8 cellular contexts compared by ENCODE assay signal in genomic region chr6:43856005-43856765, GRCh38.
A peak's percentile ranks its signal among the peaks of the same experiment; 100 is the strongest.
DNase-seq lines count a peak whose midpoint lies in the region; ATAC-seq and TF ChIP-seq lines count a peak whose summit lies in the region.

No MANE protein-coding gene starts in this region.

- H2AFZ ChIP-seq in SK-N-SH (ENCODE audit: low read depth), result no peak overlapping the region

- intact Hi-C loops in heart right ventricle (cut with DNase I), result loop anchor here in 4 of 10 donors (1.0 to 10.0 kb wide), 4 partner anchors 91 to 219 kb away; no protein-coding TSS in a partner anchor

- CTCF ChIA-PET in HEK293 (lab: Yijun Ruan, JAX), result interaction anchor here (0.5 to 2.6 kb wide), 26 partner anchors 8 to 464 kb away, joined by 3 to 10 read pairs (median 3); no protein-coding TSS in a partner anchor
- CTCF ChIA-PET in SK-N-SH (lab: Yijun Ruan, JAX), result interaction anchor here (0.5 to 7.8 kb wide), 58 partner anchors 9 to 1587 kb away, joined by 3 to 104 read pairs (median 4); partner anchors contain the start of gene VEGFA

- DNase-seq in SK-N-SH (peak; percentile 74), heart right ventricle (peak in 1 of 2 donors; percentile 30), smooth muscle cell of the brain vasculature (ENCODE audit: low read depth, low spot score) (peak; percentile 23)
- no peak for DNase-seq in activated T-cell treated with anti-CD3 and anti-CD28 coated beads, Interleukin-2, amount 50 U/mL, for 1 hour
- no peak for DNase-seq in activated effector memory CD4-positive, alpha-beta T cell treated with Interleukin-2 at 50 U/mL for 16 hours

- POLR2A ChIA-PET in HEK293 (lab: Yijun Ruan, JAX), result no interaction called here
- POLR2A ChIA-PET in SK-N-SH (lab: Yijun Ruan, JAX), result interaction anchor here (1.0 to 1.7 kb wide), 7 partner anchors 67 to 95 kb away, joined by 3 to 11 read pairs (median 4); partner anchors contain the start of gene VEGFA

- H3K27ac ChIP-seq in HEK293 (ENCODE audit: extremely low read depth, low read depth, low read length), result no peak overlapping the region
- peak overlapping the region in 1 of 2 experiments; percentile 92; a peak in 2 of 4 replicates for H3K27ac ChIP-seq in SK-N-SH (ENCODE audit: low read depth in 2 of 2, low read length in 1 of 2)
- H3K27ac ChIP-seq in heart right ventricle, result peak overlapping the region in 1 of 10 donors; percentile 22

- H3K27me3 ChIP-seq in SK-N-SH (ENCODE audit: insufficient read depth) (no peaks in the 10 kb centered on the region), heart right ventricle (no peaks in the 10 kb centered on the region)

- WGBS in SK-N-SH (ENCODE audit: low lambda C conversion rate), result 81% methylated on average over 2 of the region's 6 CpGs
- WGBS in heart right ventricle, 2 donors, result 73 to 75% methylated on average over 6 of the region's 6 CpGs

- TF ChIP-seq EP300 in SK-N-SH (IDR thresholded peaks at IDR 0.05; ENCODE audit: borderline replicate concordance in 1 of 2, low read depth in 1 of 2, low read length in 1 of 2), result no peak

- TF ChIP-seq CTCF in HEK293 (tag by site-specific recombination; IDR thresholded peaks at IDR 0.05), result peak; percentile 63
- peak; percentile 42 for TF ChIP-seq CTCF in SK-N-SH (IDR thresholded peaks at IDR 0.05)
- peak in 8 of 9 donors; percentile 19 to 58 (median 46) for TF ChIP-seq CTCF in heart right ventricle (IDR thresholded peaks at IDR 0.05)

- no peak overlapping the region for H3K4me3 ChIP-seq in HEK293 (ENCODE audit: low read depth, low read length)
- no peak overlapping the region for H3K4me3 ChIP-seq in SK-N-SH (ENCODE audit: low read depth in 2 of 2, low read length in 1 of 2)
- H3K4me3 ChIP-seq in heart right ventricle, result no peak overlapping the region

- peak; percentile 74 for TF ChIP-seq RAD21 in SK-N-SH (IDR thresholded peaks at IDR 0.05; ENCODE audit: low read length)

- H3F3A ChIP-seq in SK-N-SH (replicated peaks; ENCODE audit: insufficient read depth), result no peaks in the 10 kb centered on the region

- H3K9me3 ChIP-seq in HEK293 (ENCODE audit: control insufficient read depth, insufficient read depth, low read depth, low read length) (no peaks in the 10 kb centered on the region), SK-N-SH (no peaks in the 10 kb centered on the region), heart right ventricle (no peaks in the 10 kb centered on the region)

- no peaks in the 10 kb centered on the region for H3K36me3 ChIP-seq in HEK293 (ENCODE audit: control insufficient read depth in 2 of 2, insufficient read depth in 1 of 2, low read length in 2 of 2)
- H3K36me3 ChIP-seq in SK-N-SH (replicated peaks in 1 of 2; ENCODE audit: control insufficient read depth in 1 of 2, insufficient read depth in 2 of 2, low read length in 1 of 2), result no peaks in the 10 kb centered on the region
- no peaks in the 10 kb centered on the region for H3K36me3 ChIP-seq in heart right ventricle

- peak in 7 of 8 donors; percentile 41 to 69 (median 54) for ATAC-seq in heart right ventricle
- ATAC-seq in GM18520 (IDR thresholded peaks at IDR 0.05; ENCODE audit: unreplicated experiment), result no peak
- ATAC-seq in HG03439 (IDR thresholded peaks at IDR 0.05; ENCODE audit: unreplicated experiment), result no peak

- no peaks in the 10 kb centered on the region for H3K4me1 ChIP-seq in HEK293 (ENCODE audit: control insufficient read depth, insufficient read depth, low read length)
- peaks cover 0 to 41% of the 10 kb centered on the region in 2 experiments; a peak in 1 of 4 replicates for H3K4me1 ChIP-seq in SK-N-SH (ENCODE audit: control insufficient read depth in 1 of 2, insufficient read depth in 2 of 2, low read depth in 1 of 2, low read length in 1 of 2)
- H3K4me1 ChIP-seq in heart right ventricle, result no peaks in the 10 kb centered on the region

- no peaks in the 10 kb centered on the region for H3K79me2 ChIP-seq in SK-N-SH (ENCODE audit: insufficient read depth)

- H3K9me2 ChIP-seq in SK-N-SH, result no peaks in the 10 kb centered on the region

- no peak overlapping the region for H3K9ac ChIP-seq in SK-N-SH

- H3K4me2 ChIP-seq in SK-N-SH, result no peak overlapping the region

- H4K20me1 ChIP-seq in SK-N-SH (ENCODE audit: insufficient read depth), result no peaks in the 10 kb centered on the region

TF ChIP-seq in HEK293, 187 proteins besides CTCF, POLR2A, EP300 and RAD21:
- TF ChIP-seq KLF1 (tag by site-specific recombination; IDR thresholded peaks at IDR 0.05), result no peak
- peak; percentile 86 for TF ChIP-seq ZIC2 (tag by site-specific recombination; IDR thresholded peaks at IDR 0.05)

TF ChIP-seq in SK-N-SH, 30 proteins besides CTCF, POLR2A, EP300 and RAD21:
- TF ChIP-seq IRF3 (IDR thresholded peaks at IDR 0.05; ENCODE audit: low read depth, low read length) (no peak), MXI1 (IDR thresholded peaks at IDR 0.05; ENCODE audit: low read depth, low read length) (0 out of 2 replicates have a peak, but pooled peaks have one; percentile 12), SMC3 (IDR thresholded peaks at IDR 0.05; ENCODE audit: low read depth, low read length) (peak; percentile 74)

Comparison
In these comparisons a context has a peak if more than half of its experiments do, and no peak if none do; other contexts are left out.
1. DNase-seq: peak in SK-N-SH (single experiment) and smooth muscle cell of the brain vasculature (single experiment); none in activated T-cell treated with anti-CD3 and anti-CD28 coated beads, Interleukin-2, amount 50 U/mL, for 1 hour (single experiment) and activated effector memory CD4-positive, alpha-beta T cell treated with Interleukin-2 at 50 U/mL for 16 hours (single experiment).
2. ATAC-seq: peak in heart right ventricle (7 of 8); none in GM18520 (single experiment) and HG03439 (single experiment).
3. Of the 4 proteins assayed by ChIP-seq in both HEK293 and SK-N-SH: peak only in HEK293: none; only in SK-N-SH: none; in both: CTCF; in neither: 3.
4. Peak in every context shown above with its lines, with median percentiles within 50 percentile points of each other: CTCF ChIP-seq.